Comparison of ENCODE assay signal across 8 cellular contexts in the genomic region with DNA sequence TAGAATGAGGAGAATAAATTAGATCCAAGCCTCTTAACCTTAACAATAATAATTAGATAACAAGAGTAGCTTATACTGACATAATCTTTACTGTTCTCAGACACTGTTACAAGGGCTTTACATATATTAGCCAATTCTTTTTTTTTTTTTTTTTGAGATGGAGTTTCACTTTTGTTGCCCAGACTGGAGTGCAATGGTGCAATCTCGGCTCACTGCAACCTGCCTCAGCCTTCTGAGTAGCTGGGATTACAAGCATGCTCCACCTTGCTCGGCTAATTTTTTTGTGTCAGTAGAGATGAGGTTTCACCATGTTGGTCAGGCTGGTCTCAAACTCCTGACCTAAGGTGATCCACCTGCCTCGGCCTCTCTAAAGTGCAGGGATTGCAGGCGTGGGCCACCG. TPM values are rescaled to one million over a fixed set of nuclear protein-coding genes. Genes with fewer than 3 reads are reported as not detected.
DNase-seq lines count a peak whose midpoint lies in the region; ATAC-seq and TF ChIP-seq lines count a peak whose summit lies in the region.
"Not testable (repeated sequence)": the region's sequence is repeated elsewhere in the genome, so short reads cannot be mapped to it uniquely, and the experiment has no call there.
"Had no signal": no experiment of that assay in that cellular context is flagged by ENCODE, and none has a peak within 500 bp of the region (broad histone marks: within the 10 kb centered on the region; RNA-seq: fewer than 3 reads in every experiment).

No MANE protein-coding gene starts in this region.

- CTCF ChIA-PET in Calu3 (lab: Charles Lee) = interaction anchor here (0.5 to 1.3 kb wide), 8 partner anchors 10 to 1176 kb away, joined by 3 to 5 read pairs (median 3); no protein-coding TSS in a partner anchor

- H3K79me2 ChIP-seq in hepatocyte = peaks cover 90% of the 10 kb centered on the region

- H3K27me3 ChIP-seq in heart right ventricle, hepatocyte, tibial artery: not testable (repeated sequence)

- H3K4me1 Mint-ChIP-seq in Calu3 (ENCODE audit: low read depth, unreplicated experiment) = peaks cover 72% of the 10 kb centered on the region

- not testable (repeated sequence) for H3K9me3 ChIP-seq in heart right ventricle; hepatocyte (ENCODE audit: low read depth); tibial artery

- not testable (repeated sequence) for H3K9me2 ChIP-seq in hepatocyte (replicated peaks; ENCODE audit: insufficient read depth)

- peaks cover 94% of the 10 kb centered on the region for H3K36me3 Mint-ChIP-seq in Calu3 (ENCODE audit: insufficient read depth, unreplicated experiment)

- not testable (repeated sequence) for DNase-seq in Calu3; heart right ventricle; hepatocyte (ENCODE audit: low spot score); omental fat pad (ENCODE audit: low spot score); tibial artery
- peak; percentile 52 for DNase-seq in amniotic epithelial cell (ENCODE audit: low read depth)

- BruUV-seq in Calu3 (replicated peaks; lab: Mats Ljungman, UMichigan) = not testable (repeated sequence)

- H3K27me3 Mint-ChIP-seq in Calu3 (ENCODE audit: unreplicated experiment) = not testable (repeated sequence)

- WGBS in heart right ventricle, 2 donors = 74 to 76% methylated on average over 5 of the region's 5 CpGs
- 84% methylated on average over 5 of the region's 5 CpGs for WGBS in hepatocyte (ENCODE audit: low lambda C conversion rate, missing lambda C conversion rate)

- H4K20me1 ChIP-seq in hepatocyte (ENCODE audit: insufficient read depth, poor library complexity, severe bottlenecking) = peaks cover 56% of the 10 kb centered on the region

- peaks cover 6 to 100% (median 81%) of the 10 kb centered on the region in 9 donors for H3K4me1 ChIP-seq in heart right ventricle
- peaks cover 71% of the 10 kb centered on the region for H3K4me1 ChIP-seq in hepatocyte (ENCODE audit: insufficient read depth)
- H3K4me1 ChIP-seq in tibial artery = peaks cover 0 to 74% (median 25%) of the 10 kb centered on the region in 4 donors

- H3K9me3 Mint-ChIP-seq in Calu3 (ENCODE audit: low read depth, unreplicated experiment) = not testable (repeated sequence)

- not testable (repeated sequence) for H2AFZ ChIP-seq in hepatocyte

- not testable (repeated sequence) for H3K4me3 ChIP-seq in heart right ventricle, hepatocyte, tibial artery

- peak; percentile 28 for ATAC-seq in esophagus mucosa
- not testable (repeated sequence) for ATAC-seq in heart right ventricle
- peak; percentile 12 for ATAC-seq in omental fat pad (ENCODE audit: low FRiP score)

- H3K4me2 ChIP-seq in hepatocyte = not testable (repeated sequence)

- peak overlapping the region; percentile 65 for H3K27ac Mint-ChIP-seq in Calu3 (ENCODE audit: unreplicated experiment)

- intact Hi-C loops in Calu3 (cut with micrococcal nuclease; ENCODE audit: unreplicated experiment); tibial artery (cut with DNase I; ENCODE audit: low total_unique reads): not testable (repeated sequence)
- intact Hi-C loops in heart right ventricle (cut with DNase I) = loop anchor here in 1 of 10 donors (10.0 kb wide), 1 partner anchor 148 kb away; no protein-coding TSS in a partner anchor

- TF ChIP-seq CTCF in Calu3 (IDR thresholded peaks at IDR 0.05; ENCODE audit: unreplicated experiment); heart right ventricle (IDR thresholded peaks at IDR 0.05); hepatocyte (IDR thresholded peaks at IDR 0.05; ENCODE audit: poor library complexity); omental fat pad (IDR thresholded peaks at IDR 0.05); tibial artery (IDR thresholded peaks at IDR 0.05): not testable (repeated sequence)

- H3K27ac ChIP-seq in heart right ventricle (peak overlapping the region in 7 of 10 donors; percentile 30 to 99 (median 53)), hepatocyte (peak overlapping the region; percentile 45), tibial artery (peak overlapping the region; percentile 29 to 40)

- peaks cover 0 to 60% (median 4%) of the 10 kb centered on the region in 9 donors for H3K36me3 ChIP-seq in heart right ventricle
- not testable (repeated sequence) for H3K36me3 ChIP-seq in hepatocyte (replicated peaks; ENCODE audit: insufficient read depth, low read depth)
- H3K36me3 ChIP-seq in tibial artery = peaks cover 9 to 21% (median 13%) of the 10 kb centered on the region in 3 donors

- H3K4me3 Mint-ChIP-seq in Calu3 (ENCODE audit: low read depth, unreplicated experiment) = not testable (repeated sequence)

RNA-seq across cellular contexts. Expression of a gene that starts 27.6 kb away (rescaled TPM):
- total RNA-seq in Calu3 (2022) (54.6 and 58.4 TPM in 2 replicates), esophagus mucosa (0.32 TPM), heart right ventricle (10 to 100 TPM; 54.6 to 99.5 (median 73.4) TPM), hepatocyte (122 and 125 TPM in 2 replicates), omental fat pad (10 to 100 TPM; 12.1 to 48.9 (median 25.2) TPM)
- polyA plus RNA-seq in heart right ventricle (10 to 100 TPM; 36.7 to 46.5 TPM), hepatocyte (116 and 128 TPM in 2 replicates)
- polyA plus RNA-seq: H1 had no signal
